In the genomic region with DNA sequence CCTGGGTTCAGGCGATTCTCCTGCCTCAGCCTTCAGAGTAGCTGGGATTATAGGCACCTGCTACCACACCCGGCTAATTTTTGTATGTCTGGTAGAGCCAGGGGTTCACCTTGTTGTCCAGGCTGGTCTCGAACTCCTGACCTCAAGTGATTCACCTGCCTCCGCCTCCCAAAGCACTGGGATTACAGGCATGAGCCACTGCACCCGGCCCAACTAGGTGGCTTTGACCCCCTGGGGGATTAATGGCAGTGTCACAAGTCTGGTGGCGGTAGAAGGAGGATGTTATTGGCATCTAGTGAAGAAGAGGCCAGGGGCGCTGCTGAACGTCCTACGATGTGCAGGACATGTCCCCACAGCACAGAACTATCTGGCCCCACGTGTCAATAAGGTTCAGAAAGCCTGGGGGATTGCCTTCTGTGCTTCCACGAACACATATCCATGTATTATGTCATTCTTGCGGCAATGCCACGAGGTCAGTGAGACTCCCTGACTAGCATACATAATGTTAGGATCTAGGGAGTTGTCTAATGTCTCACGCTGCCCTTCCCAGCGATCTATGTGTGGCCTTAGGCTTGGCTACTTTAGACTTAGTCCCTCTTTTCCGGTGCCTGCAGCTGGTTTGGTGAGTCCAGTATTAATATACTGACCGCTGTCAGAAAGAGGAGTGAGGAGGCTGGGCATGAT, we compare ENCODE assay signal across 1 cellular context.
TF ChIP-seq lines count a peak whose summit lies in the region.

No MANE protein-coding gene starts in this region.

TF ChIP-seq in IMR-90, 13 proteins besides CTCF, POLR2A, EP300 and RAD21 (continued from another document):
- TF ChIP-seq, protein P1, sequence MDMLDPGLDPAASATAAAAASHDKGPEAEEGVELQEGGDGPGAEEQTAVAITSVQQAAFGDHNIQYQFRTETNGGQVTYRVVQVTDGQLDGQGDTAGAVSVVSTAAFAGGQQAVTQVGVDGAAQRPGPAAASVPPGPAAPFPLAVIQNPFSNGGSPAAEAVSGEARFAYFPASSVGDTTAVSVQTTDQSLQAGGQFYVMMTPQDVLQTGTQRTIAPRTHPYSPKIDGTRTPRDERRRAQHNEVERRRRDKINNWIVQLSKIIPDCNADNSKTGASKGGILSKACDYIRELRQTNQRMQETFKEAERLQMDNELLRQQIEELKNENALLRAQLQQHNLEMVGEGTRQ (IDR thresholded peaks at IDR 0.05; ENCODE audit: low read depth, low read length): no peak
- TF ChIP-seq BHLHE40 (IDR thresholded peaks at IDR 0.05; ENCODE audit: low read depth, low read length): no peak
- no peak for TF ChIP-seq FOS (IDR thresholded peaks at IDR 0.05; ENCODE audit: low read depth, low read length)
- TF ChIP-seq RFX5 (IDR thresholded peaks at IDR 0.05; ENCODE audit: low read depth, low read length): no peak
- no peak for TF ChIP-seq CHD1 (IDR thresholded peaks at IDR 0.05; ENCODE audit: low read depth, low read length)
- TF ChIP-seq NFE2L2 (IDR thresholded peaks at IDR 0.05; ENCODE audit: low read depth, low read length): no peak
- no peak for TF ChIP-seq RCOR1 (IDR thresholded peaks at IDR 0.05; ENCODE audit: insufficient replicate concordance, low read length)
- no peak for TF ChIP-seq SMC3 (IDR thresholded peaks at IDR 0.05; ENCODE audit: low read depth, low read length)
- TF ChIP-seq CEBPB (IDR thresholded peaks at IDR 0.05; ENCODE audit: low read depth, low read length): no peak
